ENCODE assay signal across 25 cellular contexts in the genomic region with DNA sequence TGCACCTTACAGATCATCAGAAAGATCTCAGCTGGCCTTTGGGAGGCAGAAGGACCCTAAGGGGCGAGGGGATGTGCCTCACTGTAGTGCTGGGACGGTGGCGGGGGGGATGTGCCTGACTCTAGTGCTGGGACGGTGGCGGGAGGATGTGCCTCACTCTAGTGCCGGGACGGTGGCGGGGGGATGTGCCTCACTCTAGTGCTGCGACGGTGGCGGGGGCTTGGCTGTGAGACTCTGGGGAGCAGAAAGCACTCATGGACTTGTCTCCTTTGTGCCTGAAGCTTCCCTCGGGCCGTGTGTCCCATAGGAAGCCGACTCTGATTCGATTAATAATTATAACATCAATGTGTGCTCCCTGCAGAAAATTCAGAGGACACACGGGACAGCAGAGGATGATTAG.
DNase-seq lines count a peak whose midpoint lies in the region; ATAC-seq and TF ChIP-seq lines count a peak whose summit lies in the region.
"Had no signal": no experiment of that assay in that cellular context is flagged by ENCODE, and none has a peak within 500 bp of the region (broad histone marks: within the 10 kb centered on the region; RNA-seq: fewer than 3 reads in every experiment).

No MANE protein-coding gene starts in this region.

- no peak for TF ChIP-seq CTCF in neural crest cell (conservative IDR thresholded peaks at IDR 0.05)
- TF ChIP-seq CTCF in CD4-positive, alpha-beta T cell (IDR thresholded peaks at IDR 0.05): no peak

- H3K9me3 ChIP-seq in CD4-positive, alpha-beta T cell (ENCODE audit: control insufficient read depth, low read length): no peaks in the 10 kb centered on the region
- H3K9me3 ChIP-seq: MG63 had no signal

- peaks cover 8% of the 10 kb centered on the region for H3K27me3 Mint-ChIP-seq in neural crest cell (ENCODE audit: low read depth)
- H3K27me3 Mint-ChIP-seq in CD4-positive, alpha-beta T cell: peaks cover 19% of the 10 kb centered on the region

- no peak for ATAC-seq in CD4-positive, alpha-beta T cell (ENCODE audit: poor library complexity)

- H3K4me3 Mint-ChIP-seq in neural crest cell: peak overlapping the region; percentile 38
- no peak overlapping the region for H3K4me3 Mint-ChIP-seq in CD4-positive, alpha-beta T cell
- H3K4me3 Mint-ChIP-seq: B cell; CD8-positive, alpha-beta memory T cell had no signal

- peak overlapping the region; percentile 94 for H3K27ac Mint-ChIP-seq in neural crest cell (ENCODE audit: unreplicated experiment)
- H3K27ac Mint-ChIP-seq in CD4-positive, alpha-beta T cell: no peak overlapping the region
- H3K27ac Mint-ChIP-seq: B cell; CD8-positive, alpha-beta memory T cell had no signal

- H3K27ac ChIP-seq in layer of hippocampus (ENCODE audit: low read depth, low read length): peak overlapping the region; percentile 49
- H3K27ac ChIP-seq in substantia nigra (ENCODE audit: low read depth, low read length, poor library complexity, severe bottlenecking): peak overlapping the region; percentile 66
- H3K27ac ChIP-seq in CD4-positive, alpha-beta T cell (ENCODE audit: low read depth, low read length): no peak overlapping the region
- H3K27ac ChIP-seq: 22Rv1, C4-2B had no signal

- POLR2A ChIA-PET in CD4-positive, alpha-beta T cell (lab: Charles Lee): no interaction called here

- H3K4me1 Mint-ChIP-seq in neural crest cell: peaks cover 43% of the 10 kb centered on the region
- no peaks in the 10 kb centered on the region for H3K4me1 Mint-ChIP-seq in CD4-positive, alpha-beta T cell (ENCODE audit: low read depth)
- H3K4me1 Mint-ChIP-seq: B cell; CD8-positive, alpha-beta memory T cell had no signal

- peak; percentile 45 for DNase-seq in activated effector memory CD4-positive, alpha-beta T cell treated with anti-CD3 and anti-CD28 coated beads, Interleukin-2, amount 50 U/mL, for 16 hours
- no peak for DNase-seq in activated effector memory CD4-positive, alpha-beta T cell treated with Interleukin-2 at 50 U/mL for 16 hours
- DNase-seq in neural crest cell (ENCODE audit: low read depth, low spot score) (no peak), substantia nigra (lab: John Stamatoyannopoulos, UW) (peak in 2 of 49 donors; percentile 5 to 29), GM03348 (ENCODE audit: low spot score) (no peak)
- no peak for DNase-seq in CD4-positive, alpha-beta T cell
- DNase-seq in activated CD4-positive, alpha-beta T cell treated with anti-CD3 and anti-CD28 coated beads, Interleukin-2, amount 50 U/mL, for 4 hours: no peak
- DNase-seq: CD8-positive, alpha-beta memory T cell; DMS 273 treated with DMSO at 0.1 percent for 48 hours; DMS79; EL; GDM1; GOT3; HCEC 1CT; IMR-90; KG1; MG63; NCI-H2029; NCI-H446; NCI-H524 treated with DMSO at 0.1 percent for 48 hours; NCI-H774 had no signal

- peaks cover 4% of the 10 kb centered on the region for H3K36me3 Mint-ChIP-seq in neural crest cell (ENCODE audit: low read depth)
- H3K36me3 Mint-ChIP-seq in CD4-positive, alpha-beta T cell (ENCODE audit: low read depth): no peaks in the 10 kb centered on the region
- H3K36me3 Mint-ChIP-seq: CD8-positive, alpha-beta memory T cell had no signal

- intact Hi-C loops in CD4-positive, alpha-beta T cell (cut with DNase I, micrococcal nuclease): no loop called here

- CTCF ChIA-PET in CD4-positive, alpha-beta T cell (lab: Charles Lee): no interaction called here

- no peaks in the 10 kb centered on the region for H3K9me3 Mint-ChIP-seq in neural crest cell
- no peaks in the 10 kb centered on the region for H3K9me3 Mint-ChIP-seq in CD4-positive, alpha-beta T cell

- H3K27me3 ChIP-seq in layer of hippocampus (ENCODE audit: control insufficient read depth, insufficient read depth, low read length): no peaks in the 10 kb centered on the region
- peaks cover 3% of the 10 kb centered on the region for H3K27me3 ChIP-seq in CD4-positive, alpha-beta T cell (ENCODE audit: control insufficient read depth, insufficient read depth, low read length)
- H3K27me3 ChIP-seq: MG63 had no signal
